Comparison of ENCODE assay signal across 1 cellular context in the genomic region with DNA sequence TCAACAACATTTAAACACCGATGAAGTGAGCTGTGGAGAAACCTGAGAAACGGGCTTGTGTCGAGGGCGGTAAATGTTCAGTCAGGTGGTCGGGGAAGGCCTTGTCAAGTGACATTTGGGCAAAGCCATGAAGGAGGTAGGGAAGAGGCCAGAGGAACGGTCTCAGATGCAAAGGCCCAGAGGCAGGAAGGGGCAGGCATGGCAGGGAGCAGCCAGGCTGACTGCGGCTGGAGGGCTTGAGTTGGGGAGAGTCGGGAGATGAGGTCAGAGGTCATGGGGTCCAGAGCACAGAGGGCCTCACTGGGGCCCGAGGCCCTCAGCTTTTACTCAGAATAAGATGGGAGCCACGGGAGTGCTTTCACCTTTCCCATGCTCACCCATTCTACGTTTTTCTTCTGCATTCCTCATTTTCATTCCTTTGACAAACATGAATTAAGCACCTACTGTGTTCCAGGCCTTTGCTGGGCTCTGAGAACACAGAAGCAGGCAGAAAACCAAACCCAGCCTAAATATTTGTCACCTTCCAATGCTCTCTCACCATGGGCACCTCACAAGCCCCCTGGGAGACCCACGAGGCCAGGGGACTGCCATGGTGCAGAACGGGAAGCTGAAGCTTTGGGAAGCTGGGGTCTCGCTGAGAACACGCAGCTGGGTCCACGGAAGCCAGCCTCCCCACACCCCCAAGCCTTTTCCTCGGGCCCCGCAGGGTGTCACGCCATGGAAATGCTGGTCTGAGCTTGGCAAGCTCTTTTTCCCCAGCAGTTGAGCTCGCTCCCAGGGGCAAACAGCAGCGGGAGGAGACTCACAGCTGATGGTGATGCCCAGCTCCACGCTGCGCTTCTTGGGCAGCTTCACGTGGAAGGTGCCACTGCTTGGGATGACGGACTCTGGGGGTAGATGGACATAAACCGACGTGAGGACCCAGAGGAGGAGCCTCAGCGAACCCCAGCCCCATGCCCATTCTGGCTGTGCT.
TF ChIP-seq lines count a peak whose summit lies in the region.

No MANE protein-coding gene starts in this region.

TF ChIP-seq in K562, 482 proteins besides CTCF, POLR2A, EP300 and RAD21:
- TF ChIP-seq NR2C1 (IDR thresholded peaks at IDR 0.05) (no peak; the same call in 1 of the 2 replicates), NR2C1 (tag; IDR thresholded peaks at IDR 0.05) (peak; percentile 71), ZKSCAN1 (IDR thresholded peaks at IDR 0.05; ENCODE audit: low read depth, low read length) (peak; percentile 78; the same call in 1 of the 2 replicates), NR2C2 (CRISPR knock-in tag; IDR thresholded peaks at IDR 0.05) (no peak), NR2C2 (tag; IDR thresholded peaks at IDR 0.05) (peak; percentile 23; the same call in 1 of the 2 replicates), DDX20 (tag; IDR thresholded peaks at IDR 0.05; ENCODE audit: low read depth) (no peak), ZNF77 (CRISPR knock-in tag; IDR thresholded peaks at IDR 0.05) (no peak), HMG20A (CRISPR knock-in tag; conservative IDR thresholded peaks at IDR 0.05) (no peak), MAFF (IDR thresholded peaks at IDR 0.05; ENCODE audit: low read length) (no peak), CEBPG (CRISPR knock-in tag; IDR thresholded peaks at IDR 0.05) (no peak), CEBPG (tag; conservative IDR thresholded peaks at IDR 0.05 in 1 of 2, IDR thresholded peaks at IDR 0.05 in 1 of 2) (no peak), CTBP1 (IDR thresholded peaks at IDR 0.05; ENCODE audit: borderline replicate concordance) (no peak)
- TF ChIP-seq, protein P1, sequence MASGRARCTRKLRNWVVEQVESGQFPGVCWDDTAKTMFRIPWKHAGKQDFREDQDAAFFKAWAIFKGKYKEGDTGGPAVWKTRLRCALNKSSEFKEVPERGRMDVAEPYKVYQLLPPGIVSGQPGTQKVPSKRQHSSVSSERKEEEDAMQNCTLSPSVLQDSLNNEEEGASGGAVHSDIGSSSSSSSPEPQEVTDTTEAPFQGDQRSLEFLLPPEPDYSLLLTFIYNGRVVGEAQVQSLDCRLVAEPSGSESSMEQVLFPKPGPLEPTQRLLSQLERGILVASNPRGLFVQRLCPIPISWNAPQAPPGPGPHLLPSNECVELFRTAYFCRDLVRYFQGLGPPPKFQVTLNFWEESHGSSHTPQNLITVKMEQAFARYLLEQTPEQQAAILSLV (tag; IDR thresholded peaks at IDR 0.05), result no peak
